ENCODE assay signal across 22 cellular contexts in the genomic region with DNA sequence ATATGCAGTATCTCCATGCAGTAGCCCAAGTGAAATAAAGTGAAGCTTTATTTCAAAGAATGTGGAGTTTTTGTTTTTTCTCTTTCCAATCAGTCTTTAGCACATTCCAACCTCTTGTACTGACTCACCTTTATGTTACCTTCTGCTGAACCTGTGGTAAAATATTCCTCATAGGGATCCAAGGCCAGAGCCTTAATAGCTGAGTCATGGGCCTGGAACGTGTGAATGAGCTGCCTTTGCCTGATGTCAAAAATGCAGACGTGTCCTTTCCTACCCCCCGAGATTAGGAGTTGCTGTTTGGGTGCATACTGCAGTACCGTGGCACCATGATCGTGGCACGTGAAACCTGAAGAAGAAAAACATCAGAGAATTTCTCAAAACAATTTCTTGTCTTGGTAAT.
DNase-seq lines count a peak whose midpoint lies in the region; TF ChIP-seq lines count a peak whose summit lies in the region.
"Had no signal": no experiment of that assay in that cellular context is flagged by ENCODE, and none has a peak within 500 bp of the region (broad histone marks: within the 10 kb centered on the region; RNA-seq: fewer than 3 reads in every experiment).

No MANE protein-coding gene starts in this region.

- no peak overlapping the region for H2BK15ac ChIP-seq in H9 (ENCODE audit: low read depth, low read length)

- no peak overlapping the region for H3K56ac ChIP-seq in H9 (ENCODE audit: insufficient read length, low read depth, low read length)

- H4K91ac ChIP-seq in H9 (ENCODE audit: insufficient read length, low read depth, low read length), result no peak overlapping the region

- H3K27me3 Mint-ChIP-seq in H9 (ENCODE audit: low read depth), result no peaks in the 10 kb centered on the region
- H3K27me3 Mint-ChIP-seq: activated CD4-positive, alpha-beta T cell treated with anti-CD3 and anti-CD28 coated beads for 36 hours had no signal

- H3K36me3 ChIP-seq in PC-9 (ENCODE audit: low read depth), result peaks cover 4% of the 10 kb centered on the region; the same call in 1 of the 2 replicates
- no peaks in the 10 kb centered on the region for H3K36me3 ChIP-seq in testis (ENCODE audit: low read depth, missing control alignments)

- no peak overlapping the region for H2BK5ac ChIP-seq in H9 (ENCODE audit: insufficient read length, low read length)

- intact Hi-C loops in PC-9 (cut with micrococcal nuclease; ENCODE audit: unreplicated experiment) (no loop called here), testis (cut with DNase I; ENCODE audit: low total_unique reads) (no loop called here)

- H3K27me3 ChIP-seq in H9 (ENCODE audit: insufficient read depth, low read length), result no peaks in the 10 kb centered on the region
- H3K27me3 ChIP-seq in PC-9 (ENCODE audit: insufficient read depth, low read depth), result no peaks in the 10 kb centered on the region
- H3K27me3 ChIP-seq in testis, result no peaks in the 10 kb centered on the region
- H3K27me3 ChIP-seq: cardiac muscle cell, dorsolateral prefrontal cortex, esophagus muscularis mucosa, thyroid gland had no signal

- peaks cover 13% of the 10 kb centered on the region for H3F3A ChIP-seq in PC-9 (ENCODE audit: insufficient read depth, low read depth)

- H4K20me1 ChIP-seq in H9 (ENCODE audit: control insufficient read depth, insufficient read depth, insufficient read length), result no peaks in the 10 kb centered on the region
- no peaks in the 10 kb centered on the region for H4K20me1 ChIP-seq in PC-9 (ENCODE audit: insufficient read depth)

- H3K79me1 ChIP-seq in H9 (ENCODE audit: insufficient read depth, low read depth, low read length, poor library complexity, severe bottlenecking), result no peaks in the 10 kb centered on the region

- peaks cover 1 to 12% (median 3%) of the 10 kb centered on the region in 3 experiments; a peak in 2 of 7 replicates for H3K36me3 Mint-ChIP-seq in H9 (ENCODE audit: insufficient read depth in 1 of 3, low read depth in 3 of 3)

- no peaks in the 10 kb centered on the region; a peak in 1 of 5 replicates for H3K9me3 Mint-ChIP-seq in H9
- H3K9me3 Mint-ChIP-seq: nephron progenitor cell had no signal

- TF ChIP-seq CTCF in H9 (conservative IDR thresholded peaks at IDR 0.05) (no peak), PC-9 (conservative IDR thresholded peaks at IDR 0.05) (no peak), epithelial cell of proximal tubule (conservative IDR thresholded peaks at IDR 0.05; ENCODE audit: low read depth, low read length) (no peak), testis (IDR thresholded peaks at IDR 0.05) (no peak)

- no peak for DNase-seq in H9
- DNase-seq in PC-9, result peak; percentile 71 to 87
- DNase-seq in epithelial cell of proximal tubule (ENCODE audit: low read depth), result peak; percentile 31
- peak; percentile 86 for DNase-seq in renal cortical epithelial cell (ENCODE audit: low read depth)
- no peak for DNase-seq in testis
- DNase-seq in NCI-H1048 (lab: John Stamatoyannopoulos, UW), result no peak
- DNase-seq in SIG-M5 (lab: John Stamatoyannopoulos, UW), result no peak
- DNase-seq: activated CD4-positive, alpha-beta T cell treated with anti-CD3 and anti-CD28 coated beads for 36 hours; activated naive CD4-positive, alpha-beta T cell treated with anti-CD3 and anti-CD28 coated beads, Interleukin-2, amount 50 U/mL, for 16 hours; C1 segment of cervical spinal cord; DMS153; dorsolateral prefrontal cortex; head of caudate nucleus; NCI-H2081; NCI-H524; nephron progenitor cell; T1000; thyroid gland had no signal

- H2BK120ac ChIP-seq in H9 (ENCODE audit: low read depth, low read length, poor library complexity, severe bottlenecking), result no peak overlapping the region

- H3K4me1 Mint-ChIP-seq in H9, result peaks cover 7 to 16% of the 10 kb centered on the region in 2 experiments
- H3K4me1 Mint-ChIP-seq: activated CD4-positive, alpha-beta T cell treated with anti-CD3 and anti-CD28 coated beads for 36 hours; nephron progenitor cell had no signal

- H3K27ac ChIP-seq in H9 (ENCODE audit: insufficient read length, low read depth, low read length) (no peak overlapping the region), PC-9 (peak overlapping the region; percentile 59), testis (no peak overlapping the region)
- H3K27ac ChIP-seq: cardiac muscle cell, esophagus muscularis mucosa, SK-N-MC, thyroid gland had no signal

- no peak overlapping the region for H4K5ac ChIP-seq in H9 (ENCODE audit: insufficient read length, low read depth, low read length)

- H3K4me3 ChIP-seq in PC-9 (no peak overlapping the region), epithelial cell of proximal tubule (ENCODE audit: low read depth, low read length) (no peak overlapping the region), testis (no peak overlapping the region)
- H3K4me3 ChIP-seq: cardiac muscle cell, dorsolateral prefrontal cortex, esophagus muscularis mucosa, HAP-1, SK-N-MC, thyroid gland had no signal

- H2BK12ac ChIP-seq in H9 (ENCODE audit: insufficient read length, low read depth, low read length), result no peak overlapping the region

- H3K27ac Mint-ChIP-seq in H9, result peak overlapping the region in 2 of 3 experiments; percentile 12 to 68; a peak in 2 of 7 replicates
- H3K27ac Mint-ChIP-seq: activated CD4-positive, alpha-beta T cell treated with anti-CD3 and anti-CD28 coated beads for 36 hours; nephron progenitor cell had no signal

- H3K4me2 ChIP-seq in H9 (ENCODE audit: insufficient read depth, insufficient read length, low read length) (no peak overlapping the region), PC-9 (peak overlapping the region; percentile 37)

- no TSS peak for BruUV-seq in PC-9 (replicated peaks; lab: Mats Ljungman, UMichigan)

- no peaks in the 10 kb centered on the region for H3K79me2 ChIP-seq in H9 (ENCODE audit: insufficient read depth, low read length)
- H3K79me2 ChIP-seq in PC-9 (ENCODE audit: low read depth), result no peaks in the 10 kb centered on the region

- H3K4me1 ChIP-seq in H9 (ENCODE audit: insufficient read depth, low read length) (no peaks in the 10 kb centered on the region), PC-9 (replicated peaks; ENCODE audit: insufficient read depth) (peaks cover 24% of the 10 kb centered on the region), testis (no peaks in the 10 kb centered on the region)
- H3K4me1 ChIP-seq: esophagus muscularis mucosa, HAP-1, thyroid gland had no signal

- no peak overlapping the region for H3K4me3 Mint-ChIP-seq in H9
- H3K4me3 Mint-ChIP-seq: activated CD4-positive, alpha-beta T cell treated with anti-CD3 and anti-CD28 coated beads for 36 hours; nephron progenitor cell had no signal

- no peak overlapping the region for H3K9ac ChIP-seq in H9 (ENCODE audit: extremely low read depth, insufficient read length, low read length)

- no peaks in the 10 kb centered on the region for H3K23me2 ChIP-seq in H9 (ENCODE audit: insufficient read length, low read depth, low read length, poor library complexity, severe bottlenecking)

- H3K14ac ChIP-seq in H9 (ENCODE audit: insufficient read depth, low read length), result no peak overlapping the region

- H2BK20ac ChIP-seq in H9 (ENCODE audit: low read depth, low read length, poor library complexity, severe bottlenecking), result no peak overlapping the region

- no peaks in the 10 kb centered on the region for H3K9me3 ChIP-seq in H9 (ENCODE audit: control insufficient read depth, low read depth, low read length)
- H3K9me3 ChIP-seq in PC-9 (ENCODE audit: insufficient read depth, low read depth), result no peaks in the 10 kb centered on the region
- H3K9me3 ChIP-seq in testis, result no peaks in the 10 kb centered on the region
- H3K9me3 ChIP-seq: esophagus muscularis mucosa, HAP-1, thyroid gland had no signal

- H3K18ac ChIP-seq in H9 (ENCODE audit: insufficient read length, low read depth, low read length), result no peak overlapping the region

- no peak overlapping the region for H2AK5ac ChIP-seq in H9 (ENCODE audit: insufficient read length, low read length)

- H3K4ac ChIP-seq in H9 (ENCODE audit: low read depth, low read length), result no peak overlapping the region

- no peak overlapping the region for H4K8ac ChIP-seq in H9 (replicated peaks; ENCODE audit: insufficient read length, low read depth, low read length)

- CTCF ChIA-PET in PC-9 (lab: Charles Lee), result interaction anchor here (0.7 kb wide), 1 partner anchor 47 kb away, joined by 7 read pairs; no protein-coding TSS in a partner anchor

- no peak overlapping the region for H3K23ac ChIP-seq in H9 (ENCODE audit: insufficient read length, low read depth, low read length)

- TF ChIP-seq POLR2A in testis (IDR thresholded peaks at IDR 0.05), result no peak

- WGBS in H9 (ENCODE audit: extremely low coverage, insufficient read length, low lambda C conversion rate), result no CpG with 5 or more reads among the region's 6 CpGs
- WGBS in testis, 2 donors, result 88 to 92% methylated on average over 6 of the region's 6 CpGs

- no peak overlapping the region for H2AFZ ChIP-seq in H9 (ENCODE audit: low read length)
- H2AFZ ChIP-seq in PC-9, result no peak overlapping the region; the same call in 1 of the 2 replicates

- no peak overlapping the region for H3T11ph ChIP-seq in H9 (ENCODE audit: low read length)

- POLR2A ChIA-PET in PC-9 (lab: Charles Lee; ENCODE audit: unreplicated experiment), result interaction anchor here (0.5 to 1.0 kb wide), 5 partner anchors 10 to 1232 kb away, joined by 3 to 9 read pairs (median 4); no protein-coding TSS in a partner anchor

- no peaks in the 10 kb centered on the region for H3K9me2 ChIP-seq in PC-9 (ENCODE audit: insufficient read depth)

Comparison
In these comparisons a context has a peak if more than half of its experiments do, and no peak if none do; other contexts are left out.
1. DNase-seq: peak in PC-9 (2 of 2), epithelial cell of proximal tubule (single experiment) and renal cortical epithelial cell (single experiment); none in H9 (single experiment), testis (single experiment), NCI-H1048 (single experiment) and SIG-M5 (single experiment).